ENCODE assay signal across 7 cellular contexts in the genomic region with DNA sequence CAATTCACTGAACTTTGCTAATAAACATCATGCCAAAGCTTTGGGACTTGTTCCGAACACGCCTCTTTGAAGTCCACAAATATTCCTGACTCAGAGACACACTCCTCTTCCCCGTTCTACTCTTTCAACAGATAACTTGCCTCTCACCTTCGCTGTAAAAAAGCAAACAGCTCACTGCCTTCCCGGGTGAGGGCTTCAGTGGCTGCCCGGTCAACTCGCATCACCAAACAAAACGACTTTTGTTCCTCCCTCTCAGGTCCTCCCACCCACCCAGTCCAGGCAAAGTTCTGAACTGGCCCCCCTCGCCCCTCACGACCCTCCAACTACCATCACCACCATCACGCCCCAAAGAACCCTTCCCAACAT. TPM values are rescaled to one million over a fixed set of nuclear protein-coding genes. Genes with fewer than 3 reads are reported as not detected.
DNase-seq lines count a peak whose midpoint lies in the region; ATAC-seq, FAIRE-seq and TF ChIP-seq lines count a peak whose summit lies in the region.

No MANE protein-coding gene starts in this region.

- no peaks in the 10 kb centered on the region for H3K4me1 ChIP-seq in small intestine (ENCODE audit: control insufficient read depth in 2 of 2, insufficient read depth in 1 of 2, low read depth in 1 of 2, low read length in 1 of 2)

- H3K27me3 ChIP-seq in WERI-Rb-1 (ENCODE audit: insufficient read depth, low read depth, severe bottlenecking) (no peaks in the 10 kb centered on the region), small intestine (ENCODE audit: control insufficient read depth in 2 of 2, insufficient read depth in 2 of 2, low read length in 2 of 2) (peaks cover 0 to 10% of the 10 kb centered on the region in 2 donors)

- POLR2A ChIA-PET in HEK293T (lab: Yijun Ruan, JAX), result interaction anchor here (1.3 to 3.0 kb wide), 5 partner anchors 11 to 271 kb away, joined by 3 to 18 read pairs (median 9); a partner anchor contains a TSS

- FAIRE-seq in small intestine (lab: Jason Lieb, UNC), result no peak

- WGBS in small intestine, 3 donors, result 0 to 5% (median 5%) methylated on average over 11 of the region's 11 CpGs

- H3K36me3 ChIP-seq in WERI-Rb-1 (no peaks in the 10 kb centered on the region), small intestine (ENCODE audit: control insufficient read depth in 2 of 2, insufficient read depth in 2 of 2, low read length in 2 of 2) (no peaks in the 10 kb centered on the region)

- CTCF ChIA-PET in HEK293T (lab: Yijun Ruan, JAX), result no interaction called here

- ATAC-seq in left cardiac atrium, result no peak

- intact Hi-C loops in left cardiac atrium (cut with DNase I), result loop anchor here (5.0 to 10.0 kb wide), 3 partner anchors 112 to 275 kb away; no protein-coding TSS in a partner anchor

- no peak for TF ChIP-seq CTCF in HFF-Myc (IDR thresholded peaks at IDR 0.05; ENCODE audit: low read depth, low read length, missing control alignments)
- no peak for TF ChIP-seq CTCF in WERI-Rb-1 (IDR thresholded peaks at IDR 0.05; ENCODE audit: low read depth, low read length)

- H3K4me3 ChIP-seq in HFF-Myc (replicated peaks; ENCODE audit: low read depth, low read length), result peak overlapping the region; percentile 95
- H3K4me3 ChIP-seq in WERI-Rb-1 (ENCODE audit: low read depth, low read length), result peak overlapping the region; percentile 53; the same call in 1 of the 2 replicates
- peak overlapping the region in 1 of 2 donors; percentile 58 for H3K4me3 ChIP-seq in small intestine (ENCODE audit: low read depth in 1 of 2, low read length in 2 of 2)

- H3K27ac ChIP-seq in WERI-Rb-1, result no peak overlapping the region
- H3K27ac ChIP-seq in small intestine (ENCODE audit: low read depth in 1 of 2, low read length in 1 of 2), result peak overlapping the region in 1 of 2 donors; percentile 84

- DNase-seq in HFF-Myc (ENCODE audit: extremely low read depth, low read depth) (peak; percentile 42), WERI-Rb-1 (no peak), left cardiac atrium (peak; percentile 31), small intestine (peak; percentile 10), HEK293T (ENCODE audit: extremely low spot score) (no peak), D341Med (ENCODE audit: low spot score) (no peak), HT-29 (ENCODE audit: low spot score) (no peak)

- no peaks in the 10 kb centered on the region for H3K9me3 ChIP-seq in WERI-Rb-1 (ENCODE audit: severe bottlenecking)
- H3K9me3 ChIP-seq in small intestine (ENCODE audit: control insufficient read depth, low read depth), result no peaks in the 10 kb centered on the region

TF ChIP-seq in HEK293T, 16 proteins besides CTCF, POLR2A, EP300 and RAD21:
- TF ChIP-seq LEF1 (IDR thresholded peaks at IDR 0.05; ENCODE audit: borderline replicate concordance) (no peak), ZNF384 (IDR thresholded peaks at IDR 0.05) (no peak), NFRKB (IDR thresholded peaks at IDR 0.05) (no peak), SUZ12 (IDR thresholded peaks at IDR 0.05) (no peak), FOXM1 (IDR thresholded peaks at IDR 0.05; ENCODE audit: borderline replicate concordance) (no peak), TARDBP (IDR thresholded peaks at IDR 0.05) (no peak), BHLHE40 (IDR thresholded peaks at IDR 0.05; ENCODE audit: borderline replicate concordance) (no peak), FOXA1 (IDR thresholded peaks at IDR 0.05) (no peak), SP1 (IDR thresholded peaks at IDR 0.05) (no peak), ARNT (IDR thresholded peaks at IDR 0.05) (no peak), CTBP1 (IDR thresholded peaks at IDR 0.05; ENCODE audit: borderline replicate concordance) (no peak), HDGF (IDR thresholded peaks at IDR 0.05; ENCODE audit: borderline replicate concordance) (no peak), L3MBTL2 (conservative IDR thresholded peaks at IDR 0.05) (no peak), FOXK2 (IDR thresholded peaks at IDR 0.05) (no peak), ELF4 (IDR thresholded peaks at IDR 0.05) (no peak)
- TF ChIP-seq, protein P1, sequence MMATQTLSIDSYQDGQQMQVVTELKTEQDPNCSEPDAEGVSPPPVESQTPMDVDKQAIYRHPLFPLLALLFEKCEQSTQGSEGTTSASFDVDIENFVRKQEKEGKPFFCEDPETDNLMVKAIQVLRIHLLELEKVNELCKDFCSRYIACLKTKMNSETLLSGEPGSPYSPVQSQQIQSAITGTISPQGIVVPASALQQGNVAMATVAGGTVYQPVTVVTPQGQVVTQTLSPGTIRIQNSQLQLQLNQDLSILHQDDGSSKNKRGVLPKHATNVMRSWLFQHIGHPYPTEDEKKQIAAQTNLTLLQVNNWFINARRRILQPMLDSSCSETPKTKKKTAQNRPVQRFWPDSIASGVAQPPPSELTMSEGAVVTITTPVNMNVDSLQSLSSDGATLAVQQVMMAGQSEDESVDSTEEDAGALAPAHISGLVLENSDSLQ (IDR thresholded peaks at IDR 0.05), result no peak
TF ChIP-seq in HEK293T: peak in this region for 0.

RNA-seq across cellular contexts. Expression of a gene that starts 0.5 kb away (rescaled TPM):
- 100 to 1,000 TPM in 1 of 2 donors, 10 to 100 TPM in 1; 98.4 to 140 TPM for total RNA-seq in left cardiac atrium
- 10 to 100 TPM in 1 of 3 donors, 1 to 10 TPM in 2; 2.5 to 88.0 (median 3.5) TPM for polyA plus RNA-seq in small intestine
- total RNA-seq in HT-29 (2014; rRNA removed; shearing (Covaris generic)), result 2.1 and 2.4 TPM in 2 replicates

Comparison
In these comparisons a context has a peak if more than half of its experiments do, and no peak if none do; other contexts are left out.
1. DNase-seq: peak in HFF-Myc (single experiment), left cardiac atrium (single experiment) and small intestine (single experiment); none in WERI-Rb-1 (single experiment), HEK293T (single experiment), D341Med (single experiment) and HT-29 (single experiment).
2. RNA of a gene that starts 0.5 kb away (total RNA-seq): 98.4 to 140 TPM in left cardiac atrium; 2.1 to 2.4 TPM in HT-29; every median in the first group is over 10 times any median in the second.